Comparison of ENCODE assay signal across 9 cellular contexts in genomic region chr11:64250406-64250874, GRCh38. TPM values are rescaled to one million over a fixed set of nuclear protein-coding genes. Genes with fewer than 3 reads are reported as not detected.
DNase-seq lines count a peak whose midpoint lies in the region; ATAC-seq and TF ChIP-seq lines count a peak whose summit lies in the region.
"Had no signal": no experiment of that assay in that cellular context is flagged by ENCODE, and none has a peak within 500 bp of the region (broad histone marks: within the 10 kb centered on the region; RNA-seq: fewer than 3 reads in every experiment).

No MANE protein-coding gene starts in this region.

- no peak overlapping the region for H3K27ac Mint-ChIP-seq in CD4-positive, alpha-beta T cell
- peak overlapping the region; percentile 76 for H3K27ac Mint-ChIP-seq in neural progenitor cell

- H4K20me1 ChIP-seq in MM.1S (ENCODE audit: insufficient read depth, low read length) (no peaks in the 10 kb centered on the region), neural progenitor cell (ENCODE audit: low read depth) (peaks cover 27% of the 10 kb centered on the region)

- H2AFZ ChIP-seq in MM.1S (ENCODE audit: low read length), result 0 out of 2 replicates have a peak overlapping the region, but pooled peaks have one; percentile 84
- H2AFZ ChIP-seq in neural progenitor cell (replicated peaks), result peak overlapping the region; percentile 81

- H3K36me3 Mint-ChIP-seq in CD4-positive, alpha-beta T cell (ENCODE audit: low read depth), result peaks cover 4% of the 10 kb centered on the region
- peaks cover 4% of the 10 kb centered on the region for H3K36me3 Mint-ChIP-seq in neural progenitor cell

- H3K9me2 ChIP-seq in MM.1S (replicated peaks; ENCODE audit: insufficient read depth, low read length), result no peaks in the 10 kb centered on the region

- POLR2A ChIA-PET in CD4-positive, alpha-beta T cell (lab: Charles Lee), result interaction anchor here (0.6 to 4.5 kb wide), 11 partner anchors 9 to 109 kb away, joined by 3 to 35 read pairs (median 4); partner anchors contain the start of genes BAD, FERMT3, FKBP2 and NUDT22

- no peaks in the 10 kb centered on the region for H3K9me3 ChIP-seq in CD4-positive, alpha-beta T cell (ENCODE audit: control insufficient read depth, low read length)
- H3K9me3 ChIP-seq in MM.1S (replicated peaks; ENCODE audit: insufficient read depth, low read length) (no peaks in the 10 kb centered on the region), neural progenitor cell (ENCODE audit: low read depth) (no peaks in the 10 kb centered on the region)

- H3K4me2 ChIP-seq in MM.1S (ENCODE audit: low read depth, low read length) (peak overlapping the region; percentile 96), neural progenitor cell (peak overlapping the region; percentile 92)

- H3F3A ChIP-seq in MM.1S (ENCODE audit: insufficient read depth, low read length) (0 out of 2 replicates have a peak, but pooled peaks cover 4% of the 10 kb centered on the region), neural progenitor cell (ENCODE audit: low read depth) (peaks cover 49% of the 10 kb centered on the region)

- H3K4me3 ChIP-seq in MM.1S (ENCODE audit: low read length) (peak overlapping the region; percentile 58), dorsolateral prefrontal cortex (peak overlapping the region in 46 of 59 donors; percentile 50 to 85 (median 72)), neural progenitor cell (peak overlapping the region; percentile 80)

- H3K79me2 ChIP-seq in MM.1S (ENCODE audit: low read length) (peaks cover 21% of the 10 kb centered on the region), neural progenitor cell (ENCODE audit: low read depth) (peaks cover 21% of the 10 kb centered on the region)

- no peaks in the 10 kb centered on the region for H3K27me3 Mint-ChIP-seq in CD4-positive, alpha-beta T cell
- peaks cover 15% of the 10 kb centered on the region for H3K27me3 Mint-ChIP-seq in neural progenitor cell (ENCODE audit: insufficient read depth, low read depth)

- H3K27ac ChIP-seq in CD4-positive, alpha-beta T cell (ENCODE audit: low read depth, low read length), result no peak overlapping the region
- H3K27ac ChIP-seq in MM.1S (ENCODE audit: low read length), result no peak overlapping the region
- peak overlapping the region in 2 of 59 donors; percentile 69 to 72 for H3K27ac ChIP-seq in dorsolateral prefrontal cortex
- no peak overlapping the region for H3K27ac ChIP-seq in neural progenitor cell
- H3K27ac ChIP-seq: cardiac muscle cell had no signal

- no peak for ATAC-seq in CD4-positive, alpha-beta T cell (ENCODE audit: poor library complexity)
- ATAC-seq in GM18520 (IDR thresholded peaks at IDR 0.05; ENCODE audit: unreplicated experiment) (no peak), left lobe of liver (no peak), GM21717 (IDR thresholded peaks at IDR 0.05; ENCODE audit: unreplicated experiment) (no peak)

- no peaks in the 10 kb centered on the region; the same call in 1 of the 2 replicates for H3K4me1 ChIP-seq in MM.1S (ENCODE audit: low read length)
- peaks cover 39% of the 10 kb centered on the region for H3K4me1 ChIP-seq in neural progenitor cell

- H3K36me3 ChIP-seq in MM.1S (replicated peaks; ENCODE audit: insufficient read depth, low read length), result no peaks in the 10 kb centered on the region
- no peaks in the 10 kb centered on the region for H3K36me3 ChIP-seq in neural progenitor cell
- H3K36me3 ChIP-seq: cardiac muscle cell had no signal

- intact Hi-C loops in CD4-positive, alpha-beta T cell (cut with DNase I, micrococcal nuclease), result loop anchor here (2.0 to 10.0 kb wide), 3 partner anchors 54 to 404 kb away; partner anchors contain the start of genes ESRRA (in 1 of the 2) and STIP1 (in 1 of the 2)
- intact Hi-C loops in dorsolateral prefrontal cortex (cut with DNase I), result no loop called here

- H3K9ac ChIP-seq in MM.1S (ENCODE audit: low read length) (no peak overlapping the region; the same call in 1 of the 2 replicates), neural progenitor cell (no peak overlapping the region)

- peaks cover 32% of the 10 kb centered on the region for H3K4me1 Mint-ChIP-seq in CD4-positive, alpha-beta T cell (ENCODE audit: low read depth)
- H3K4me1 Mint-ChIP-seq in neural progenitor cell, result peaks cover 45% of the 10 kb centered on the region

- CTCF ChIA-PET in CD4-positive, alpha-beta T cell (lab: Charles Lee), result interaction anchor here (1.0 to 4.7 kb wide), 8 partner anchors 8 to 67 kb away, joined by 3 to 56 read pairs (median 6); partner anchors contain the start of genes CATSPERZ, ESRRA, FERMT3 and FKBP2

- DNase-seq in CD4-positive, alpha-beta T cell, result no peak
- no peak for DNase-seq in MM.1S
- DNase-seq in dorsolateral prefrontal cortex, result no peak
- DNase-seq in neural progenitor cell (ENCODE audit: low spot score), result peak; percentile 64
- DNase-seq in left lobe of liver (ENCODE audit: low spot score), result no peak
- no peak for DNase-seq in germinal center (ENCODE audit: low spot score)

- H3K4me3 Mint-ChIP-seq in CD4-positive, alpha-beta T cell, result peak overlapping the region; percentile 79
- peak overlapping the region; percentile 89 for H3K4me3 Mint-ChIP-seq in neural progenitor cell

- TF ChIP-seq CTCF in CD4-positive, alpha-beta T cell (IDR thresholded peaks at IDR 0.05), result no peak
- TF ChIP-seq CTCF in MM.1S (IDR thresholded peaks at IDR 0.05; ENCODE audit: low read length), result no peak
- TF ChIP-seq CTCF in dorsolateral prefrontal cortex (IDR thresholded peaks at IDR 0.05 in 54 of 56, conservative IDR thresholded peaks at IDR 0.05 in 2 of 56; ENCODE audit: low read depth in 1 of 56, partially characterized antibody in 56 of 56), result no peak
- TF ChIP-seq CTCF in neural progenitor cell (IDR thresholded peaks at IDR 0.05), result no peak

- H3K27me3 ChIP-seq in CD4-positive, alpha-beta T cell (ENCODE audit: control insufficient read depth, insufficient read depth, low read length), result no peaks in the 10 kb centered on the region
- H3K27me3 ChIP-seq in MM.1S (replicated peaks; ENCODE audit: insufficient read depth, low read length) (peaks cover 5% of the 10 kb centered on the region; the same call in 1 of the 2 replicates), dorsolateral prefrontal cortex (no peaks in the 10 kb centered on the region), neural progenitor cell (peaks cover 6% of the 10 kb centered on the region)
- H3K27me3 ChIP-seq: cardiac muscle cell had no signal

- H3K9me3 Mint-ChIP-seq in CD4-positive, alpha-beta T cell, result no peaks in the 10 kb centered on the region
- no peaks in the 10 kb centered on the region for H3K9me3 Mint-ChIP-seq in neural progenitor cell

RNA-seq across cellular contexts. Expression of gene PLCB3, which starts 0.9 kb away (rescaled TPM):
- total RNA-seq in CD4-positive, alpha-beta T cell, result 1 to 10 TPM; 2.5 to 2.7 TPM
- 10 to 100 TPM in 41 of 120 experiments, 1 to 10 TPM in 79; 4.4 to 20.8 (median 8.5) TPM for total RNA-seq in dorsolateral prefrontal cortex
- 15.6 and 43.4 TPM in 2 replicates for total RNA-seq in neural progenitor cell (ENCODE audit: low replicate concordance)
- total RNA-seq in left lobe of liver, result 6.8 TPM

RNA-seq across cellular contexts. Expression of gene PPP1R14B, which starts 3.7 kb away (rescaled TPM):
- 10 to 100 TPM; 17.1 to 21.0 TPM for total RNA-seq in CD4-positive, alpha-beta T cell
- total RNA-seq in dorsolateral prefrontal cortex (10 to 100 TPM; 14.3 to 71.9 (median 29.4) TPM), neural progenitor cell (ENCODE audit: low replicate concordance) (107 and 167 TPM in 2 replicates), left lobe of liver (50.1 TPM)

RNA-seq across cellular contexts. Expression of gene FKBP2, which starts 9.5 kb away (rescaled TPM):
- total RNA-seq in CD4-positive, alpha-beta T cell, result 10 to 100 TPM; 11.2 to 14.6 TPM
- 100 to 1,000 TPM in 2 of 120 experiments, 10 to 100 TPM in 118; 43.6 to 115 (median 66.0) TPM for total RNA-seq in dorsolateral prefrontal cortex
- 5.3 and 25.1 TPM in 2 replicates for total RNA-seq in neural progenitor cell (ENCODE audit: low replicate concordance)
- total RNA-seq in left lobe of liver, result 82.6 TPM

RNA-seq across cellular contexts. Expression of gene VEGFB, which starts 16.1 kb away (rescaled TPM):
- total RNA-seq in CD4-positive, alpha-beta T cell, result 10 to 100 TPM; 39.7 to 48.7 TPM
- total RNA-seq in dorsolateral prefrontal cortex, result 100 to 1,000 TPM in 51 of 120 experiments, 10 to 100 TPM in 69; 70.2 to 201 (median 97.2) TPM
- 2.3 and 6.8 TPM in 2 replicates for total RNA-seq in neural progenitor cell (ENCODE audit: low replicate concordance)
- total RNA-seq in left lobe of liver, result 20.8 TPM

RNA-seq across cellular contexts. Expression of gene DNAJC4, which starts 20.1 kb away (rescaled TPM):
- total RNA-seq in CD4-positive, alpha-beta T cell, result 10 to 100 TPM; 35.9 to 37.9 TPM
- total RNA-seq in dorsolateral prefrontal cortex, result 10 to 100 TPM; 22.5 to 46.8 (median 32.3) TPM
- 3.9 and 18.1 TPM in 2 replicates for total RNA-seq in neural progenitor cell (ENCODE audit: low replicate concordance)
- 28.2 TPM for total RNA-seq in left lobe of liver

Comparison
In these comparisons a context has a peak if more than half of its experiments do, and no peak if none do; other contexts are left out.
1. intact Hi-C loops: an anchor here in CD4-positive, alpha-beta T cell (2.0 to 10.0 kb wide); none called in dorsolateral prefrontal cortex.